Comparison of ENCODE assay signal across 14 cellular contexts in genomic region chr9:96884443-96884842, GRCh38. TPM values are rescaled to one million over a fixed set of nuclear protein-coding genes. Genes with fewer than 3 reads are reported as not detected.
DNase-seq lines count a peak whose midpoint lies in the region; ATAC-seq, FAIRE-seq and TF ChIP-seq lines count a peak whose summit lies in the region.
"Had no signal": no experiment of that assay in that cellular context is flagged by ENCODE, and none has a peak within 500 bp of the region (broad histone marks: within the 10 kb centered on the region; RNA-seq: fewer than 3 reads in every experiment).

No MANE protein-coding gene starts in this region.

- no peak overlapping the region for H3K4me3 ChIP-seq in A549
- H3K4me3 ChIP-seq: right atrium auricular region, SJSA1 had no signal

- TF ChIP-seq EP300 in A549 (IDR thresholded peaks at IDR 0.05) = no peak

- no peak for TF ChIP-seq RAD21 in A549 (conservative IDR thresholded peaks at IDR 0.05 in 1 of 2, IDR thresholded peaks at IDR 0.05 in 1 of 2)

- H3K4me1 ChIP-seq in A549 = peaks cover 11% of the 10 kb centered on the region; the same call in 1 of the 3 replicates
- H3K4me1 ChIP-seq: right atrium auricular region had no signal

- peak overlapping the region; percentile 33 for H3K4me2 ChIP-seq in A549

- POLR2A ChIA-PET in A549 (lab: Yijun Ruan, JAX) = no interaction called here

- TF ChIP-seq POLR2A in A549 (IDR thresholded peaks at IDR 0.05; ENCODE audit: low read length) = no peak

- FAIRE-seq in A549 (lab: Jason Lieb, UNC) = peak; percentile 61
- FAIRE-seq: colon had no signal

- H3K9me3 ChIP-seq in A549 = no peaks in the 10 kb centered on the region
- H3K9me3 ChIP-seq: SJSA1 had no signal

- H3K36me3 Mint-ChIP-seq in progenitor cell of endocrine pancreas (ENCODE audit: insufficient read depth) = peaks cover 2% of the 10 kb centered on the region

- no peak overlapping the region for H3K27ac ChIP-seq in A549
- H3K27ac ChIP-seq: right atrium auricular region, SJSA1 had no signal

- WGBS in A549 (ENCODE audit: missing lambda C conversion rate) = 10% methylated on average over 2 of the region's 2 CpGs

- peaks cover 5% of the 10 kb centered on the region for H3K4me1 Mint-ChIP-seq in progenitor cell of endocrine pancreas (ENCODE audit: low read depth)
- H3K4me1 Mint-ChIP-seq: activated CD8-positive, alpha-beta memory T cell treated with anti-CD3 and anti-CD28 coated beads, Interleukin-2, amount 10 ng/mL, durations not matched to agents 7 days and 5 days; immature natural killer cell had no signal

- H3K27me3 Mint-ChIP-seq in progenitor cell of endocrine pancreas = no peaks in the 10 kb centered on the region

- TF ChIP-seq CTCF in A549 (IDR thresholded peaks at IDR 0.05) (no peak), progenitor cell of endocrine pancreas (IDR thresholded peaks at IDR 0.05; ENCODE audit: unreplicated experiment) (no peak)

- peak; percentile 41 to 45 for DNase-seq in A549 (ENCODE audit: low read depth in 1 of 2, low spot score in 1 of 2)
- peak; percentile 87 for DNase-seq in HCEC 1CT
- peak; percentile 73 for DNase-seq in amniotic epithelial cell (ENCODE audit: low read depth)
- DNase-seq in kidney glomerular epithelial cell (lab: John Stamatoyannopoulos, UW) = peak; percentile 91
- DNase-seq in progenitor cell of endocrine pancreas (ENCODE audit: low spot score, unreplicated experiment) = no peak
- no peak for DNase-seq in midbrain (lab: John Stamatoyannopoulos, UW)
- DNase-seq in NCI-H1436 treated with DMSO at 0.1 percent for 48 hours (lab: John Stamatoyannopoulos, UW) = no peak
- DNase-seq: activated CD8-positive, alpha-beta memory T cell treated with anti-CD3 and anti-CD28 coated beads, Interleukin-2, amount 10 ng/mL, durations not matched to agents 7 days and 5 days; C1 segment of cervical spinal cord; immature natural killer cell had no signal

- no peak overlapping the region for H3K4me3 Mint-ChIP-seq in progenitor cell of endocrine pancreas (ENCODE audit: low read depth)
- H3K4me3 Mint-ChIP-seq: activated CD8-positive, alpha-beta memory T cell treated with anti-CD3 and anti-CD28 coated beads, Interleukin-2, amount 10 ng/mL, durations not matched to agents 7 days and 5 days; immature natural killer cell had no signal

- CTCF ChIA-PET in A549 (lab: Yijun Ruan, JAX) = interaction anchor here (0.6 to 1.4 kb wide), 4 partner anchors 10 to 846 kb away, joined by 3 to 5 read pairs (median 4); no protein-coding TSS in a partner anchor

- peak; percentile 54 to 76; a peak in 4 of 6 replicates for ATAC-seq in A549
- no peak for ATAC-seq in GM18870 (IDR thresholded peaks at IDR 0.05; ENCODE audit: unreplicated experiment)
- ATAC-seq: activated CD8-positive, alpha-beta memory T cell treated with anti-CD3 and anti-CD28 coated beads, Interleukin-2, amount 10 ng/mL, durations not matched to agents 7 days and 5 days had no signal

- peaks cover 3% of the 10 kb centered on the region for H3K9me3 Mint-ChIP-seq in progenitor cell of endocrine pancreas (ENCODE audit: low read depth)

- no peak overlapping the region for H3K27ac Mint-ChIP-seq in progenitor cell of endocrine pancreas
- H3K27ac Mint-ChIP-seq: activated CD8-positive, alpha-beta memory T cell treated with anti-CD3 and anti-CD28 coated beads, Interleukin-2, amount 10 ng/mL, durations not matched to agents 7 days and 5 days; immature natural killer cell had no signal

TF ChIP-seq in A549, 52 proteins besides CTCF, POLR2A, EP300 and RAD21:
- TF ChIP-seq FOSL2 (IDR thresholded peaks at IDR 0.05) (peak; percentile 1; the same call in 1 of the 2 replicates), FOSL2 (CRISPR knock-in tag; IDR thresholded peaks at IDR 0.05) (no peak; the same call in 1 of the 2 replicates), HEYL (CRISPR knock-in tag; IDR thresholded peaks at IDR 0.05) (no peak)

RNA-seq across cellular contexts. Expression of gene ZNF782, which starts 30.1 kb away (rescaled TPM):
- polyA plus RNA-seq in A549 (2011; rRNA removed) (2.1 and 2.7 TPM in 2 replicates), A549 (2017; fragmentation: RNase III; extraction: RNeasy Plus Mini Kit Qiagen cat#74134 plus additional on column Dnase treatment) (1.9 to 2.2 TPM (median 2.1 TPM) in 3 replicates)
- polyA plus RNA-seq in A549 (2012; cell fraction: cytosol; rRNA removed) = 0.65 and 0.82 TPM in 2 replicates
- 0.82 and 1.3 TPM in 2 replicates for polyA plus RNA-seq in A549 (2012; cell fraction: nucleus; rRNA removed)
- polyA minus RNA-seq in A549 (2011; rRNA and poly(A)+ RNA removed) = 4.2 and 4.5 TPM in 2 replicates
- total RNA-seq in progenitor cell of endocrine pancreas = 10.0 and 11.8 TPM in 2 replicates

RNA-seq across cellular contexts. Expression of gene NUTM2G, which starts 44.2 kb away (rescaled TPM):
- polyA plus RNA-seq in A549 (2011; rRNA removed) (not detected in 2 replicates), A549 (2017; fragmentation: RNase III; extraction: RNeasy Plus Mini Kit Qiagen cat#74134 plus additional on column Dnase treatment) (not detected in 3 replicates)
- polyA plus RNA-seq in A549 (2012; cell fraction: cytosol; rRNA removed) = not detected in 2 replicates
- not detected in 2 replicates for polyA plus RNA-seq in A549 (2012; cell fraction: nucleus; rRNA removed)
- polyA minus RNA-seq in A549 (2011; rRNA and poly(A)+ RNA removed) = not detected in 2 replicates
- total RNA-seq in progenitor cell of endocrine pancreas = not detected in 2 replicates
- total RNA-seq: activated CD8-positive, alpha-beta memory T cell treated with anti-CD3 and anti-CD28 coated beads, Interleukin-2, amount 10 ng/mL, durations not matched to agents 7 days and 5 days; right atrium auricular region; SJSA1 had no signal

Comparison
In these comparisons a context has a peak if more than half of its experiments do, and no peak if none do; other contexts are left out.
1. DNase-seq: peak in A549 (2 of 2), HCEC 1CT (single experiment), amniotic epithelial cell (single experiment) and kidney glomerular epithelial cell (single experiment); none in progenitor cell of endocrine pancreas (single experiment), midbrain (single experiment) and NCI-H1436 treated with DMSO at 0.1 percent for 48 hours (single experiment).